19 cellular contexts compared by ENCODE assay signal in the genomic region with DNA sequence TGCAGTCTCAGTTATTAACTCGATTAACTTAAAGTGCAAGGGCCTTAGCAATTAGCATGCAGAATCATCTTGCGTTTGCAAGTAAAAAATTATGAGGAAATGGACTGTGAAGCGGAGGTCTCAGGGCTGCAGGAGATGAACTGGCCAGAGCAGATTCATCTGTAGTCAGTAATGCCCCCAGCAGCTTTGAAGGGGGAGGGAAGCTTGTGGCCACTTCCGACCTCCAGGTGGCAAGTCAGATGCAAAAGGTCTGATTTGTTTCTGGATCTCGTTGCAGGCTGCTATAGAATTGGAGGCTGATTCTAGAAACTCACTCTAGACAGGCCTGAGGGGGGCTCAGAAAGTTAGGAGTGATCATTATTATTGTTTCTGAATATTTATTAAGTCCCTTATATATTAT.
DNase-seq lines count a peak whose midpoint lies in the region; TF ChIP-seq lines count a peak whose summit lies in the region.
"Had no signal": no experiment of that assay in that cellular context is flagged by ENCODE, and none has a peak within 500 bp of the region (broad histone marks: within the 10 kb centered on the region; RNA-seq: fewer than 3 reads in every experiment).

No MANE protein-coding gene starts in this region.

- no peaks in the 10 kb centered on the region for H3K9me3 ChIP-seq in HUES6 (ENCODE audit: control insufficient read depth, insufficient read depth, low read depth, low read length)
- H3K9me3 ChIP-seq in endodermal cell (ENCODE audit: control insufficient read depth, low read length) = peaks cover 5% of the 10 kb centered on the region
- no peaks in the 10 kb centered on the region for H3K9me3 ChIP-seq in testis
- H3K9me3 ChIP-seq: BE2C had no signal

- H3K9ac ChIP-seq in HUES6 (ENCODE audit: low read length) (no peak overlapping the region), endodermal cell (ENCODE audit: extremely low read depth, low read length, poor library complexity, severe bottlenecking) (no peak overlapping the region), mesendoderm (ENCODE audit: low read length) (no peak overlapping the region)
- H3K9ac ChIP-seq: GM23248 had no signal

- H3K79me2 ChIP-seq in mesendoderm (ENCODE audit: control insufficient read depth, insufficient read depth, low read length) = no peaks in the 10 kb centered on the region

- H3K36me3 ChIP-seq in HUES6 (ENCODE audit: control insufficient read depth, insufficient read depth, low read length) (no peaks in the 10 kb centered on the region), endodermal cell (ENCODE audit: control insufficient read depth, insufficient read depth, low read length) (no peaks in the 10 kb centered on the region), mesendoderm (ENCODE audit: control insufficient read depth, insufficient read depth, low read length) (no peaks in the 10 kb centered on the region), testis (ENCODE audit: low read depth, missing control alignments) (no peaks in the 10 kb centered on the region)
- H3K36me3 ChIP-seq: BE2C had no signal

- no peak overlapping the region for H4K5ac ChIP-seq in mesendoderm (ENCODE audit: low read length)

- H3K79me1 ChIP-seq in mesendoderm (ENCODE audit: low read length) = no peaks in the 10 kb centered on the region

- H3K4me3 ChIP-seq in GM12865 (ENCODE audit: low read depth, low read length) (no peak overlapping the region), HUES6 (ENCODE audit: low read depth, low read length) (peak overlapping the region; percentile 7; the same call in 1 of the 2 replicates), endodermal cell (ENCODE audit: low read length) (no peak overlapping the region), mesendoderm (ENCODE audit: low read length) (no peak overlapping the region), testis (no peak overlapping the region)
- H3K4me3 ChIP-seq: GM23248 had no signal

- H3K27ac Mint-ChIP-seq in endodermal cell = no peak overlapping the region
- no peak overlapping the region for H3K27ac Mint-ChIP-seq in osteocyte (ENCODE audit: unreplicated experiment)
- H3K27ac Mint-ChIP-seq: CD4-positive, CD25-positive, alpha-beta regulatory T cell had no signal

- H3K4ac ChIP-seq in mesendoderm (ENCODE audit: low read depth, low read length) = no peak overlapping the region

- no peaks in the 10 kb centered on the region for H3K9me3 Mint-ChIP-seq in endodermal cell
- peaks cover 4% of the 10 kb centered on the region for H3K9me3 Mint-ChIP-seq in osteocyte (ENCODE audit: unreplicated experiment)
- H3K9me3 Mint-ChIP-seq: H9 had no signal

- H2AK5ac ChIP-seq in mesendoderm (ENCODE audit: low read length) = no peak overlapping the region

- no peak overlapping the region for H2BK120ac ChIP-seq in mesendoderm (ENCODE audit: low read depth, low read length)

- no peak overlapping the region for H3K23ac ChIP-seq in mesendoderm (ENCODE audit: low read length)

- H3K4me1 ChIP-seq in HUES6 (ENCODE audit: control insufficient read depth, insufficient read depth, low read length) = peaks cover 9% of the 10 kb centered on the region
- peaks cover 9% of the 10 kb centered on the region for H3K4me1 ChIP-seq in endodermal cell (ENCODE audit: control insufficient read depth, insufficient read depth, low read length)
- peaks cover 3% of the 10 kb centered on the region for H3K4me1 ChIP-seq in mesendoderm (ENCODE audit: control insufficient read depth, low read depth, low read length)
- H3K4me1 ChIP-seq in testis = no peaks in the 10 kb centered on the region
- H3K4me1 ChIP-seq: BE2C had no signal

- peaks cover 22% of the 10 kb centered on the region for H3K4me1 Mint-ChIP-seq in endodermal cell
- no peaks in the 10 kb centered on the region for H3K4me1 Mint-ChIP-seq in osteocyte (ENCODE audit: unreplicated experiment)
- H3K4me1 Mint-ChIP-seq: CD8-positive, alpha-beta memory T cell had no signal

- H3K18ac ChIP-seq in mesendoderm (ENCODE audit: low read length) = peak overlapping the region; percentile 23

- intact Hi-C loops in testis (cut with DNase I; ENCODE audit: low total_unique reads) = no loop called here

- no peak overlapping the region for H3K56ac ChIP-seq in mesendoderm (ENCODE audit: low read length)

- 83 to 85% methylated on average over 3 to 5 of the region's 5 CpGs for WGBS in endodermal cell (ENCODE audit: insufficient coverage in 1 of 2, insufficient read length in 1 of 2), 2 experiments
- no CpG with 5 or more reads among the region's 5 CpGs for WGBS in mesendoderm (ENCODE audit: extremely low coverage, insufficient coverage, low lambda C conversion rate)
- WGBS in testis, 2 donors = 83 to 86% methylated on average over 5 of the region's 5 CpGs

- no peak overlapping the region for H3K4me3 Mint-ChIP-seq in endodermal cell
- H3K4me3 Mint-ChIP-seq in osteocyte (ENCODE audit: unreplicated experiment) = no peak overlapping the region
- H3K4me3 Mint-ChIP-seq: CD4-positive, CD25-positive, alpha-beta regulatory T cell; CD8-positive, alpha-beta memory T cell had no signal

- H3K27ac ChIP-seq in HUES6 (ENCODE audit: low read depth, low read length) (no peak overlapping the region), endodermal cell (ENCODE audit: low read depth, low read length) (no peak overlapping the region), mesendoderm (ENCODE audit: low read depth, low read length) (no peak overlapping the region), testis (no peak overlapping the region)
- H3K27ac ChIP-seq: GM23248 had no signal

- no peak overlapping the region for H2BK5ac ChIP-seq in mesendoderm (ENCODE audit: low read length)

- H3K27me3 ChIP-seq in HUES6 (ENCODE audit: control insufficient read depth, insufficient read depth, low read length) = no peaks in the 10 kb centered on the region
- no peaks in the 10 kb centered on the region for H3K27me3 ChIP-seq in endodermal cell (ENCODE audit: control insufficient read depth, insufficient read depth, low read length, poor library complexity, severe bottlenecking)
- H3K27me3 ChIP-seq in mesendoderm (ENCODE audit: insufficient read depth, low read length, poor library complexity) = no peaks in the 10 kb centered on the region
- H3K27me3 ChIP-seq in testis = no peaks in the 10 kb centered on the region
- H3K27me3 ChIP-seq: BE2C had no signal

- H3K36me3 Mint-ChIP-seq in endodermal cell (ENCODE audit: low read depth) = no peaks in the 10 kb centered on the region
- H3K36me3 Mint-ChIP-seq in osteocyte (ENCODE audit: unreplicated experiment) = no peaks in the 10 kb centered on the region
- H3K36me3 Mint-ChIP-seq: CD4-positive, CD25-positive, alpha-beta regulatory T cell; CD8-positive, alpha-beta memory T cell had no signal

- H2BK15ac ChIP-seq in mesendoderm (replicated peaks; ENCODE audit: low read depth) = no peak overlapping the region

- no peak overlapping the region for H3K4me2 ChIP-seq in mesendoderm (ENCODE audit: low read length)

- peak; percentile 9 for DNase-seq in GM12865 (ENCODE audit: low read depth)
- peak; percentile 57 for DNase-seq in endodermal cell
- DNase-seq in mesendoderm = no peak
- DNase-seq in testis = no peak
- DNase-seq in osteocyte (ENCODE audit: extremely low spot score, unreplicated experiment) = no peak
- no peak for DNase-seq in AG08396 (ENCODE audit: low spot score)
- DNase-seq: 8988T; BE2C; C1 segment of cervical spinal cord; CD4-positive, CD25-positive, alpha-beta regulatory T cell; CD8-positive, alpha-beta memory T cell; COR-L47; DMS 273 treated with DMSO at 0.1 percent for 48 hours; DMS53; DND-41; EL; GM23248; H9 had no signal

- no peak overlapping the region for H4K8ac ChIP-seq in mesendoderm (ENCODE audit: low read depth, low read length)

- no peaks in the 10 kb centered on the region for H3K27me3 Mint-ChIP-seq in endodermal cell (ENCODE audit: insufficient read depth)
- peaks cover 4% of the 10 kb centered on the region for H3K27me3 Mint-ChIP-seq in osteocyte (ENCODE audit: unreplicated experiment)

- no peak for TF ChIP-seq POLR2A in testis (IDR thresholded peaks at IDR 0.05)

- TF ChIP-seq CTCF in GM12865 (IDR thresholded peaks at IDR 0.05; ENCODE audit: insufficient read depth, low read depth, low read length, missing control alignments) (no peak), endodermal cell (conservative IDR thresholded peaks at IDR 0.05) (peak; percentile 33), testis (IDR thresholded peaks at IDR 0.05) (no peak), osteocyte (IDR thresholded peaks at IDR 0.05) (no peak)

Comparison
In these comparisons a context has a peak if more than half of its experiments do, and no peak if none do; other contexts are left out.
1. DNase-seq: peak in GM12865 (single experiment) and endodermal cell (single experiment); none in mesendoderm (single experiment), testis (single experiment), osteocyte (single experiment) and AG08396 (single experiment).